In genomic region chr17:17972126-17972951, GRCh38 we compare ENCODE assay signal across 1 cellular context.
TF ChIP-seq lines count a peak whose summit lies in the region.

Gene DRC3, plus strand, starts transcription at chr17:17972862. Its CDS starts 4,737 bp downstream, at chr17:17977599.
Gene TOM1L2, minus strand, starts transcription at chr17:17972400. Its CDS starts 87 bp downstream, at chr17:17972313.

TF ChIP-seq in IMR-90, 13 proteins besides CTCF, POLR2A, EP300 and RAD21 (continued from another document):
- TF ChIP-seq USF2 (IDR thresholded peaks at IDR 0.05; ENCODE audit: low read depth, low read length) (peak; percentile 98), MXI1 (IDR thresholded peaks at IDR 0.05; ENCODE audit: borderline replicate concordance, low read depth, low read length) (peak; percentile 98), NFE2L2 (IDR thresholded peaks at IDR 0.05; ENCODE audit: low read depth, low read length) (no peak), CHD1 (IDR thresholded peaks at IDR 0.05; ENCODE audit: low read depth, low read length) (no peak)
